In genomic region chr15:35725353-35725752, GRCh38 we compare ENCODE assay signal across 1 cellular context.
TF ChIP-seq lines count a peak whose summit lies in the region.

No MANE protein-coding gene starts in this region.

TF ChIP-seq in SK-N-SH treated with all-trans-retinoic acid at 6 μM for 48 hours, 23 proteins besides CTCF, POLR2A, EP300 and RAD21 (continued from another document):
- TF ChIP-seq PATZ1 (CRISPR knock-in tag; IDR thresholded peaks at IDR 0.05; ENCODE audit: borderline replicate concordance) (no peak), ZC3H10 (CRISPR knock-in tag; IDR thresholded peaks at IDR 0.05) (no peak)
